15 cellular contexts compared by ENCODE assay signal in the genomic region with DNA sequence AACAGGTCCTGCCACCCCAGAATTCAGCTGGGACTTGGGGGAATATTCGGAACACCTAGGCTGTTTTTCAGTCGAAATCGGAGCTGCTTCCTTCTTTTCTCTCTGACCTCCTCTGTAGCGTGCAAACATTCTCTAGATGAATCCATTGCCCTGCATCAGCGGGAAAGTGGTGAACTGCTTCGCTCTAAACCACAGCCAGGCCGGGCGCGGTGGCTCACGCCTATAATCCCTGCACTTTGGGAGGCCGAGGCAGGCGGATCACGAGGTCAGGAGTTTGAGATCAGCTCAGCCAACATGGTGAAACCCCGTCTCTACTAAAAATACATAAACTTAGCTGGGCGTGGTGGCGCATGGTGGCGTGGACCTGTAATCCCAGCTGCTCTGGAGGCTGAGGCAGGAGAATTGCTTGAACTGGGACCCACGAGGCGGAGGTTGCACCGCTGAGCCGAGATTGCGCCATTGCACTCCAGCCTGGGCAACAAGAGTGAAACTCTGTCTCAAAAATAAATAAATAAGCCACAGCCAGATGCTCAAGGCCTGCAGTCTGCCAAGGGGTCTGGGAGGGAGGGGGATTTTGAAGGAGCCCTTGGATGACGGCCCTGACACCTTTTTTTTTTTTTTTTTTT.
"Had no signal": no experiment of that assay in that cellular context is flagged by ENCODE, and none has a peak within 500 bp of the region (broad histone marks: within the 10 kb centered on the region; RNA-seq: fewer than 3 reads in every experiment).

No MANE protein-coding gene starts in this region.

- H3K9me3 ChIP-seq: colonic mucosa, prostate gland, testis had no signal

- FAIRE-seq: endothelial cell of umbilical vein had no signal

- H3K27ac Mint-ChIP-seq: activated T-helper 1 cell treated with anti-CD3 and anti-CD28 coated beads, Interleukin-12 subunit alpha, Interleukin-12 subunit beta, Interleukin-2, Interleukin-4 antibody, amounts not matched to agents 30 ng/mL and 10 ng/mL and 1 ng/mL, durations not matched to agents 14 hours and 24 hours and 36 hours; stimulated activated naive CD8-positive, alpha-beta T cell treated with anti-CD3 and anti-CD28 coated beads, Interleukin-15, Interleukin-2, amounts not matched to agents 100 ng/mL and 50 ng/mL, for 24 hours had no signal

- H3K27ac ChIP-seq: colonic mucosa, prostate gland, testis, upper lobe of right lung, WERI-Rb-1 had no signal

- H3K36me3 ChIP-seq: colonic mucosa, prostate gland, upper lobe of right lung, WERI-Rb-1 had no signal

- DNase-seq: activated CD4-positive, alpha-beta T cell treated with anti-CD3 and anti-CD28 coated beads for 48 hours; activated naive CD4-positive, alpha-beta T cell treated with Interleukin-2 at 50 U/mL for 16 hours; colonic mucosa; foreskin melanocyte; islet precursor cell; stimulated activated CD4-positive, alpha-beta T cell treated with anti-CD3 and anti-CD28 coated beads, Interleukin-4, amount 100 ng/mL, for 1 hour; stimulated activated CD8-positive, alpha-beta memory T cell treated with anti-CD3 and anti-CD28 coated beads, Interleukin-4, amount 100 ng/mL, for 48 hours; T-helper 1 cell; testis; WERI-Rb-1 had no signal

- H3K4me3 ChIP-seq: colonic mucosa, prostate gland, testis, upper lobe of right lung had no signal

- H3K27me3 ChIP-seq: colonic mucosa, testis had no signal

- H3K9me3 Mint-ChIP-seq: stimulated activated naive CD8-positive, alpha-beta T cell treated with anti-CD3 and anti-CD28 coated beads, Interleukin-15, Interleukin-2, amounts not matched to agents 100 ng/mL and 50 ng/mL, for 24 hours had no signal

- ATAC-seq: upper lobe of right lung had no signal

- H3K4me1 ChIP-seq: colonic mucosa, prostate gland, testis, upper lobe of right lung had no signal

- H3K4me3 Mint-ChIP-seq: activated T-helper 1 cell treated with anti-CD3 and anti-CD28 coated beads, Interleukin-12 subunit alpha, Interleukin-12 subunit beta, Interleukin-2, Interleukin-4 antibody, amounts not matched to agents 30 ng/mL and 10 ng/mL and 1 ng/mL, durations not matched to agents 14 hours and 24 hours and 36 hours; stimulated activated naive CD8-positive, alpha-beta T cell treated with anti-CD3 and anti-CD28 coated beads, Interleukin-15, Interleukin-2, amounts not matched to agents 100 ng/mL and 50 ng/mL, for 24 hours had no signal

- H3K27me3 Mint-ChIP-seq: stimulated activated naive CD8-positive, alpha-beta T cell treated with anti-CD3 and anti-CD28 coated beads, Interleukin-15, Interleukin-2, amounts not matched to agents 100 ng/mL and 50 ng/mL, for 24 hours had no signal
